In the genomic region with DNA sequence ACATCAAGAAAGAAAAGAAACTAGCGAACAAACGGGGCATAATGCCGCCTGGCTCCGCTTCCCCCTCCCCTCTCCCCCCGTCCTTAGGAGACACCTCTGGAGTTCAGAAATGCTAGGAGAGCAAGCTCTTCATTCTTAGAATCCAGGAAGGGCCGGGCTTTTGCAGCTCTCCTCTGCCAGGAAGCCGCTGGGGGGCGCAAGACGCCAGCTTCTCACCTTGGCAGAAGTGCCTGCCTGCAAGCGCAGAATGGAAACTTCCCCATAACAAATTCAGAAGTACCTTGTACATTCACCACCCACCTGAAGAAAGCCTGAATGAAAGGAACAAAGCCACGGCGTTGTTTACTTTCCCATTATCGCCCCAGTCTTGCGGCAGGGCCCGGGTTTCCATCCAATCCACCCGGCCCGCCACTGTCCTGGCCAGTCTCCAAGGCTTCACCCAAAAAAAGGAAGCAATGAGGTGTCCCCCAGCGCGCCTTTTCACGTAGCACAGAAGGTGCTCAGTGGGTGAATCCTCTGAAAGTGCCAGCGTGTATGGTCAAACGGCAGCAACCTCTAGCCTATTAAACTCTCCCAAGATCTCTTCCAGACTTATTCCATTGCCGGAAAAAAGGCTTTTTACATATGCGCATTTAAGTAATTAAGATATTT, we compare ENCODE assay signal across 7 cellular contexts. TPM values are rescaled to one million over a fixed set of nuclear protein-coding genes. Genes with fewer than 3 reads are reported as not detected.
A peak's percentile ranks its signal among the peaks of the same experiment; 100 is the strongest.
DNase-seq lines count a peak whose midpoint lies in the region; ATAC-seq and TF ChIP-seq lines count a peak whose summit lies in the region.

No MANE protein-coding gene starts in this region.

- peak; percentile 45 for ATAC-seq in GM18909 (IDR thresholded peaks at IDR 0.05; ENCODE audit: poor library complexity, unreplicated experiment)
- ATAC-seq in activated naive CD4-positive, alpha-beta T cell treated with anti-CD3 and anti-CD28 coated beads, Interleukin-2, amount 50 U/mL, for 72 hours = peak; percentile 29 to 40
- peak; percentile 26 for ATAC-seq in Right ventricle myocardium inferior
- ATAC-seq in omental fat pad (ENCODE audit: low FRiP score) = no peak

- H3K36me3 Mint-ChIP-seq in activated naive CD4-positive, alpha-beta T cell treated with anti-CD3 and anti-CD28 coated beads, Interleukin-2, amount 50 U/mL, for 72 hours = no peaks in the 10 kb centered on the region

- peak overlapping the region in 1 of 2 donors; percentile 68 for H3K27ac Mint-ChIP-seq in activated naive CD4-positive, alpha-beta T cell treated with anti-CD3 and anti-CD28 coated beads, Interleukin-2, amount 50 U/mL, for 72 hours

- intact Hi-C loops in Right ventricle myocardium inferior (cut with DNase I) = loop anchor here (1.0 to 5.0 kb wide), 7 partner anchors 82 to 499 kb away; no protein-coding TSS in a partner anchor

- DNase-seq in NCI-H1092 treated with DMSO at 0.1 percent for 48 hours (lab: John Stamatoyannopoulos, UW) (peak; percentile 94), SKM-1 (lab: John Stamatoyannopoulos, UW; ENCODE audit: unreplicated experiment) (peak; percentile 32), Right ventricle myocardium inferior (ENCODE audit: missing footprints) (peak; percentile 95), omental fat pad (ENCODE audit: low spot score) (peak; percentile 81), superior temporal gyrus (ENCODE audit: extremely low spot score) (peak; percentile 94)
- peak; percentile 85 to 91 for DNase-seq in activated naive CD4-positive, alpha-beta T cell treated with anti-CD3 and anti-CD28 coated beads, Interleukin-2, amount 50 U/mL, for 72 hours (ENCODE audit: low spot score in 2 of 2)

- no peaks in the 10 kb centered on the region for H3K9me3 Mint-ChIP-seq in activated naive CD4-positive, alpha-beta T cell treated with anti-CD3 and anti-CD28 coated beads, Interleukin-2, amount 50 U/mL, for 72 hours

- peak in 1 of 3 donors; percentile 14 for TF ChIP-seq CTCF in omental fat pad (IDR thresholded peaks at IDR 0.05)

RNA-seq across cellular contexts. Expression of a gene that starts 1.7 kb away (rescaled TPM):
- 1 to 10 TPM; 3.8 to 5.3 TPM for total RNA-seq in activated naive CD4-positive, alpha-beta T cell treated with anti-CD3 and anti-CD28 coated beads, Interleukin-2, amount 50 U/mL, for 72 hours
- 47.6 TPM for total RNA-seq in Right ventricle myocardium inferior
- total RNA-seq in omental fat pad = 10 to 100 TPM in 3 of 4 donors, 1 to 10 TPM in 1; 5.1 to 23.8 (median 16.1) TPM

Comparison
In these comparisons a context has a peak if more than half of its experiments do, and no peak if none do; other contexts are left out.
1. DNase-seq: peak in every context shown above with its lines; median percentile 95 in Right ventricle myocardium inferior; 94 in NCI-H1092 treated with DMSO at 0.1 percent for 48 hours; 94 in superior temporal gyrus; 88 in activated naive CD4-positive, alpha-beta T cell treated with anti-CD3 and anti-CD28 coated beads, Interleukin-2, amount 50 U/mL, for 72 hours; 81 in omental fat pad; 32 in SKM-1.